Comparison of ENCODE assay signal across 25 cellular contexts in genomic region chr10:132070724-132071123, GRCh38. TPM values are rescaled to one million over a fixed set of nuclear protein-coding genes. Genes with fewer than 3 reads are reported as not detected.
"Had no signal": no experiment of that assay in that cellular context is flagged by ENCODE, and none has a peak within 500 bp of the region (broad histone marks: within the 10 kb centered on the region; RNA-seq: fewer than 3 reads in every experiment).

No MANE protein-coding gene starts in this region.

- H3K27ac ChIP-seq: epithelial cell of prostate, esophagus squamous epithelium, gastrocnemius medialis, heart right ventricle, left lung, lower lobe of right lung had no signal

- H3K9me3 ChIP-seq: gastrocnemius medialis, lower lobe of right lung had no signal

- H3K9me3 Mint-ChIP-seq: dendritic cell treated with granulocyte-macrophage colony-stimulating factor and Interleukin-4, amounts not matched to agents 40 ng/mL and 50 ng/mL, for 4 days; effector memory CD8-positive, alpha-beta T cell had no signal

- H3K27ac Mint-ChIP-seq: dendritic cell treated with granulocyte-macrophage colony-stimulating factor and Interleukin-4, amounts not matched to agents 40 ng/mL and 50 ng/mL, for 4 days; endodermal cell; naive thymus-derived CD4-positive, alpha-beta T cell had no signal

- DNase-seq: cortex of kidney; effector CD8-positive, alpha-beta T cell; effector memory CD8-positive, alpha-beta T cell; endodermal cell; erythroblast; esophagus squamous epithelium; foreskin fibroblast; foreskin melanocyte; gastrocnemius medialis; glutamatergic neuron; heart right ventricle; hippocampal formation; left cardiac atrium; left lung; left ventricle myocardium superior; lower lobe of right lung; mesenchymal stem cell; midbrain; naive thymus-derived CD4-positive, alpha-beta T cell had no signal

- H3K4me3 Mint-ChIP-seq: dendritic cell treated with granulocyte-macrophage colony-stimulating factor and Interleukin-4, amounts not matched to agents 40 ng/mL and 50 ng/mL, for 4 days; effector memory CD8-positive, alpha-beta T cell; endodermal cell; naive thymus-derived CD4-positive, alpha-beta T cell had no signal

- H3K27me3 ChIP-seq: esophagus squamous epithelium, gastrocnemius medialis, heart right ventricle had no signal

- H3K36me3 ChIP-seq: esophagus squamous epithelium, gastrocnemius medialis, heart right ventricle, left lung, lower lobe of right lung had no signal

- H3K4me3 ChIP-seq: esophagus squamous epithelium, gastrocnemius medialis, heart right ventricle, left lung, lower lobe of right lung had no signal

- H3K4me1 ChIP-seq: left lung had no signal

- ATAC-seq: effector memory CD8-positive, alpha-beta T cell; esophagus mucosa; gastrocnemius medialis; heart right ventricle; left cardiac atrium; left lung; left ventricle myocardium superior; lower lobe of right lung; naive thymus-derived CD4-positive, alpha-beta T cell had no signal

- FAIRE-seq: endometrium, keratinocyte had no signal

RNA-seq across cellular contexts. Expression of gene JAKMIP3, which starts 5.0 kb away (rescaled TPM):
- total RNA-seq: kidney epithelial cell had no signal
